Comparison of ENCODE assay signal across 8 cellular contexts in genomic region chr1:149844096-149844495, GRCh38.
DNase-seq lines count a peak whose midpoint lies in the region; ATAC-seq and TF ChIP-seq lines count a peak whose summit lies in the region.

No MANE protein-coding gene starts in this region.

- H3K27me3 ChIP-seq in DND-41 (ENCODE audit: insufficient read depth, low read length, poor library complexity) = no peaks in the 10 kb centered on the region
- H3K27me3 ChIP-seq in mucosa of stomach (ENCODE audit: control insufficient read depth, insufficient read depth, low read length) = no peaks in the 10 kb centered on the region

- H3K4me1 ChIP-seq in DND-41 (ENCODE audit: insufficient read depth, low read length) (peaks cover 55% of the 10 kb centered on the region), mucosa of stomach (ENCODE audit: control insufficient read depth, insufficient read depth, low read length) (peaks cover 24% of the 10 kb centered on the region)

- TF ChIP-seq CTCF in DND-41 (IDR thresholded peaks at IDR 0.05; ENCODE audit: borderline replicate concordance, extremely low read depth, low read length, poor library complexity, severe bottlenecking) (no peak), cardiac fibroblast (IDR thresholded peaks at IDR 0.05; ENCODE audit: low read depth, low read length) (no peak)

- H3K9me3 ChIP-seq in DND-41 (ENCODE audit: insufficient read depth, low read length, severe bottlenecking) (no peaks in the 10 kb centered on the region), mucosa of stomach (ENCODE audit: control insufficient read depth, low read length) (no peaks in the 10 kb centered on the region)

- peak overlapping the region; percentile 64 for H3K4me2 ChIP-seq in DND-41 (ENCODE audit: insufficient read depth, low read length)

- intact Hi-C loops in posterior cingulate gyrus (cut with DNase I) = no loop called here

- ATAC-seq in DND-41 (ENCODE audit: insufficient read depth, low read depth) = no peak
- ATAC-seq in GM19467 (IDR thresholded peaks at IDR 0.05; ENCODE audit: unreplicated experiment) = no peak
- ATAC-seq in GM18517 (IDR thresholded peaks at IDR 0.05; ENCODE audit: unreplicated experiment) = no peak

- H2AFZ ChIP-seq in DND-41 (ENCODE audit: low read depth, low read length) = no peak overlapping the region

- H3K27ac ChIP-seq in DND-41 (ENCODE audit: low read length) = peak overlapping the region; percentile 86

- DNase-seq in DND-41 (no peak), NCI-H526 treated with DMSO at 0.1 percent for 48 hours (lab: John Stamatoyannopoulos, UW) (peak; percentile 59), cardiac fibroblast (ENCODE audit: low read depth in 2 of 2) (peak in 1 of 2 donors; percentile 74), posterior cingulate gyrus (no peak), NK-92 (lab: John Stamatoyannopoulos, UW; ENCODE audit: unreplicated experiment) (no peak)

- peaks cover 25% of the 10 kb centered on the region; the same call in 1 of the 2 replicates for H4K20me1 ChIP-seq in DND-41 (ENCODE audit: insufficient read depth, low read length)

- H3K36me3 ChIP-seq in DND-41 (ENCODE audit: insufficient read depth, low read length) (peaks cover 20% of the 10 kb centered on the region), mucosa of stomach (ENCODE audit: control insufficient read depth, insufficient read depth, low read length) (no peaks in the 10 kb centered on the region)

- H3K9ac ChIP-seq in DND-41 (ENCODE audit: low read depth, low read length) (peak overlapping the region; percentile 63), mucosa of stomach (ENCODE audit: low read length) (peak overlapping the region; percentile 85)

- H3K4me3 ChIP-seq in DND-41 (ENCODE audit: low read depth in 1 of 2, low read length in 2 of 2) = peak overlapping the region; percentile 45 to 60
- H3K4me3 ChIP-seq in cardiac fibroblast (replicated peaks in 1 of 2; ENCODE audit: low read depth in 2 of 2, low read length in 2 of 2) = peak overlapping the region; percentile 53 to 72
- H3K4me3 ChIP-seq in mucosa of stomach (ENCODE audit: low read length) = peak overlapping the region; percentile 9

- peaks cover 57% of the 10 kb centered on the region for H3K79me2 ChIP-seq in DND-41 (ENCODE audit: insufficient read depth, low read length)

Comparison
In these comparisons a context has a peak if more than half of its experiments do, and no peak if none do; other contexts are left out.
1. H3K4me3 ChIP-seq: peak in every context shown above with its lines; median percentile 62 in cardiac fibroblast; 52 in DND-41; 9 in mucosa of stomach.